Comparison of ENCODE assay signal across 11 cellular contexts in genomic region chr2:202171246-202171833, GRCh38.
A peak's percentile ranks its signal among the peaks of the same experiment; 100 is the strongest.
DNase-seq lines count a peak whose midpoint lies in the region; ATAC-seq, FAIRE-seq and TF ChIP-seq lines count a peak whose summit lies in the region.
"Had no signal": no experiment of that assay in that cellular context is flagged by ENCODE, and none has a peak within 500 bp of the region (broad histone marks: within the 10 kb centered on the region; RNA-seq: fewer than 3 reads in every experiment).

No MANE protein-coding gene starts in this region.

- no peak overlapping the region for H2BK120ac ChIP-seq in H1 (replicated peaks; ENCODE audit: low read depth, low read length)

- H2BK20ac ChIP-seq in H1 (ENCODE audit: low read length) = no peak overlapping the region

- CTCF ChIA-PET in AG04449 (lab: Yijun Ruan, JAX) (interaction anchor here (0.6 to 3.7 kb wide), 16 partner anchors 8 to 375 kb away, joined by 3 to 30 read pairs (median 4); no protein-coding TSS in a partner anchor), H1 (lab: Charles Lee; ENCODE audit: partially characterized antibody) (interaction anchor here (0.5 to 4.3 kb wide), 14 partner anchors 11 to 524 kb away, joined by 3 to 22 read pairs (median 3); partner anchors contain the start of gene KIAA2012)

- peaks cover 5% of the 10 kb centered on the region; the same call in 1 of the 2 replicates for H3K23me2 ChIP-seq in H1 (ENCODE audit: low read depth, low read length)

- H3K79me2 ChIP-seq in Loucy (ENCODE audit: insufficient read depth, low read length) = no peaks in the 10 kb centered on the region
- H3K79me2 ChIP-seq in H1 (ENCODE audit: control insufficient read depth in 1 of 2, insufficient read depth in 2 of 2, low read length in 2 of 2) = no peaks in the 10 kb centered on the region

- H3K14ac ChIP-seq in H1 (ENCODE audit: insufficient read length) = no peak overlapping the region

- H3K4me1 ChIP-seq in Loucy (ENCODE audit: insufficient read depth, low read length, poor library complexity, severe bottlenecking) = no peaks in the 10 kb centered on the region
- H3K4me1 ChIP-seq in H1 (replicated peaks in 1 of 4; ENCODE audit: control insufficient read depth in 3 of 4, insufficient read depth in 4 of 4, low read length in 3 of 4) = peaks cover 0 to 7% (median 1%) of the 10 kb centered on the region in 4 experiments; a peak in 2 of 7 replicates

- H3K23ac ChIP-seq in H1 (ENCODE audit: insufficient read length) = no peak overlapping the region

- H3K27ac ChIP-seq in H1 (ENCODE audit: low read depth, low read length) (no peak overlapping the region), WERI-Rb-1 (no peak overlapping the region)
- H3K27ac ChIP-seq: pancreas, thyroid gland had no signal

- H2AK5ac ChIP-seq in H1 (ENCODE audit: low read depth, low read length) = no peak overlapping the region

- H3K27me3 ChIP-seq in Loucy (ENCODE audit: insufficient read depth, low read length, poor library complexity, severe bottlenecking) = no peaks in the 10 kb centered on the region
- peaks cover 2 to 19% (median 14%) of the 10 kb centered on the region in 4 experiments; a peak in 5 of 7 replicates for H3K27me3 ChIP-seq in H1 (replicated peaks in 1 of 4; ENCODE audit: control insufficient read depth in 3 of 4, extremely low read depth in 1 of 4, insufficient read depth in 3 of 4, low read length in 3 of 4)
- H3K27me3 ChIP-seq in WERI-Rb-1 (ENCODE audit: insufficient read depth, low read depth, severe bottlenecking) = no peaks in the 10 kb centered on the region
- H3K27me3 ChIP-seq: MG63, pancreas had no signal

- no peak overlapping the region for H2BK15ac ChIP-seq in H1 (ENCODE audit: low read length)

- FAIRE-seq in H1 (lab: Jason Lieb, UNC) = no peak
- FAIRE-seq: pancreas had no signal

- TF ChIP-seq RAD21 in H1 (IDR thresholded peaks at IDR 0.05 in 1 of 2, conservative IDR thresholded peaks at IDR 0.05 in 1 of 2; ENCODE audit: low read depth in 2 of 2, low read length in 2 of 2) = peak in 1 of 2 experiments; percentile 29; a peak in 1 of 4 replicates

- no peak overlapping the region for H4K5ac ChIP-seq in H1 (ENCODE audit: insufficient read length, low read depth, low read length)

- H2AFZ ChIP-seq in Loucy (ENCODE audit: low read length) (0 out of 2 replicates have a peak overlapping the region, but pooled peaks have one; percentile 16), H1 (ENCODE audit: low read length) (no peak overlapping the region)

- peak overlapping the region; percentile 29; the same call in 1 of the 2 replicates for H3K4me3 ChIP-seq in AG04449 (ENCODE audit: low read depth, low read length)
- no peak overlapping the region for H3K4me3 ChIP-seq in Loucy (ENCODE audit: low read length, poor library complexity, severe bottlenecking)
- peak overlapping the region in 2 of 4 experiments; percentile 4 to 52; a peak in 5 of 8 replicates for H3K4me3 ChIP-seq in H1 (ENCODE audit: extremely low read depth in 1 of 4, insufficient read depth in 2 of 4, low read depth in 3 of 4, low read length in 4 of 4)
- H3K4me3 ChIP-seq in WERI-Rb-1 (ENCODE audit: low read depth, low read length) = no peak overlapping the region
- H3K4me3 ChIP-seq: MG63, pancreas, thyroid gland had no signal

- no peaks in the 10 kb centered on the region for H3K9me3 Mint-ChIP-seq in naive B cell

- H3K4me2 ChIP-seq in Loucy (ENCODE audit: low read depth, low read length, poor library complexity, severe bottlenecking) = no peak overlapping the region
- H3K4me2 ChIP-seq in H1 (ENCODE audit: insufficient read depth in 1 of 2, low read depth in 2 of 2, low read length in 2 of 2) = peak overlapping the region; percentile 61 to 68

- H3K9me2 ChIP-seq in Loucy (replicated peaks; ENCODE audit: low read depth, low read length) = no peaks in the 10 kb centered on the region

- TF ChIP-seq EP300 in H1 (IDR thresholded peaks at IDR 0.05; ENCODE audit: borderline replicate concordance in 1 of 2, low read depth in 2 of 2, low read length in 2 of 2) = no peak

- no peak overlapping the region for H3K56ac ChIP-seq in H1 (replicated peaks; ENCODE audit: insufficient read length, low read depth, low read length)

- H4K8ac ChIP-seq in H1 (ENCODE audit: extremely low read depth, insufficient read depth, low read length) = no peak overlapping the region

- H3K18ac ChIP-seq in H1 (ENCODE audit: extremely low read depth, low read length) = no peak overlapping the region

- H3K9ac ChIP-seq in Loucy (ENCODE audit: low read depth, low read length, poor library complexity, severe bottlenecking) (no peak overlapping the region), H1 (replicated peaks in 1 of 4; ENCODE audit: extremely low read depth in 1 of 4, low read depth in 3 of 4, low read length in 3 of 4) (no peak overlapping the region)

- H2BK12ac ChIP-seq in H1 (ENCODE audit: low read depth, low read length) = no peak overlapping the region; the same call in 1 of the 2 replicates

- peaks cover 13 to 24% (median 19%) of the 10 kb centered on the region in 3 donors for H3K4me1 Mint-ChIP-seq in naive B cell

- no peaks in the 10 kb centered on the region for H3F3A ChIP-seq in Loucy (ENCODE audit: low read depth)

- TF ChIP-seq POLR2A in H1 (IDR thresholded peaks at IDR 0.05; ENCODE audit: control extremely low read depth in 1 of 2, low read depth in 2 of 2, low read length in 2 of 2) = no peak

- DNase-seq in AG04449 (ENCODE audit: low read depth, low spot score) (no peak), H1 (ENCODE audit: low read depth in 1 of 2, low spot score in 2 of 2) (peak in 1 of 2 experiments; percentile 62), naive B cell (no peak), NAMALWA (ENCODE audit: low spot score) (no peak), WERI-Rb-1 (no peak), NCI-H146 (lab: John Stamatoyannopoulos, UW) (no peak)
- DNase-seq: MG63 had no signal

- no peaks in the 10 kb centered on the region for H3K79me1 ChIP-seq in H1 (ENCODE audit: low read depth, low read length)

- 13% methylated on average over 32 of the region's 32 CpGs; no CpG with 5 or more reads in 1 of the 2 experiments for WGBS in H1 (ENCODE audit: extremely low coverage in 1 of 2, insufficient coverage in 1 of 2, insufficient read length in 1 of 2, insufficient replicate concordance in 2 of 2, low coverage in 1 of 2, low lambda C conversion rate in 2 of 2, missing lambda C conversion rate in 1 of 2), 2 experiments

- H3K4ac ChIP-seq in H1 (replicated peaks; ENCODE audit: insufficient read length, low read depth, low read length) = no peak overlapping the region

- TF ChIP-seq CTCF in AG04449 (IDR thresholded peaks at IDR 0.05; ENCODE audit: insufficient read depth, low read length, missing control alignments) (no peak), Loucy (conservative IDR thresholded peaks at IDR 0.05; ENCODE audit: low read length) (no peak), H1 (IDR thresholded peaks at IDR 0.05; ENCODE audit: control extremely low read depth in 1 of 3, insufficient read depth in 1 of 3, low read depth in 1 of 3, low read length in 3 of 3) (no peak), WERI-Rb-1 (IDR thresholded peaks at IDR 0.05; ENCODE audit: low read depth, low read length) (no peak)

- H4K20me1 ChIP-seq in Loucy (ENCODE audit: insufficient read depth, low read length, poor library complexity, severe bottlenecking) = no peaks in the 10 kb centered on the region
- no peaks in the 10 kb centered on the region for H4K20me1 ChIP-seq in H1 (replicated peaks in 1 of 2; ENCODE audit: control insufficient read depth in 1 of 2, insufficient read depth in 2 of 2, low read length in 2 of 2)

- H3K9me3 ChIP-seq in Loucy (ENCODE audit: insufficient read depth, low read depth, low read length) = no peaks in the 10 kb centered on the region
- no peaks in the 10 kb centered on the region for H3K9me3 ChIP-seq in H1 (ENCODE audit: insufficient read depth in 2 of 2, low read depth in 1 of 2, low read length in 1 of 2)
- H3K9me3 ChIP-seq in WERI-Rb-1 (ENCODE audit: severe bottlenecking) = no peaks in the 10 kb centered on the region
- H3K9me3 ChIP-seq: MG63, pancreas, thyroid gland had no signal

- no peak overlapping the region for H2BK5ac ChIP-seq in H1 (ENCODE audit: low read depth, low read length)

- POLR2A ChIA-PET in AG04449 (lab: Yijun Ruan, JAX) (interaction anchor here (1.5 kb wide), 1 partner anchor 135 kb away, joined by 4 read pairs; no protein-coding TSS in a partner anchor), H1 (lab: Charles Lee; ENCODE audit: partially characterized antibody) (interaction anchor here (1.0 kb wide), 1 partner anchor 222 kb away, joined by 3 read pairs; no protein-coding TSS in a partner anchor)

- peak in 1 of 2 donors; percentile 36 for ATAC-seq in naive B cell (ENCODE audit: low read depth in 2 of 2)
- no peak for ATAC-seq in HG03095 (IDR thresholded peaks at IDR 0.05; ENCODE audit: unreplicated experiment)
- ATAC-seq: pancreas had no signal

- no peaks in the 10 kb centered on the region for H3K36me3 Mint-ChIP-seq in naive B cell

- peaks cover 19 to 26% (median 23%) of the 10 kb centered on the region in 3 donors for H3K27me3 Mint-ChIP-seq in naive B cell

- H3K4me3 Mint-ChIP-seq in naive B cell = peak overlapping the region in 7 of 8 donors; percentile 35 to 70 (median 46)

- H4K91ac ChIP-seq in H1 (replicated peaks; ENCODE audit: insufficient read length, low read length) = no peak overlapping the region

- no peaks in the 10 kb centered on the region for H3K36me3 ChIP-seq in Loucy (ENCODE audit: insufficient read depth, low read length)
- no peaks in the 10 kb centered on the region for H3K36me3 ChIP-seq in H1 (ENCODE audit: control insufficient read depth in 2 of 4, insufficient read depth in 4 of 4, low read length in 3 of 4)
- H3K36me3 ChIP-seq in WERI-Rb-1 = no peaks in the 10 kb centered on the region
- H3K36me3 ChIP-seq: MG63, pancreas, thyroid gland had no signal

- peak overlapping the region in 1 of 6 donors; percentile 87 for H3K27ac Mint-ChIP-seq in naive B cell

TF ChIP-seq in H1, 55 proteins besides CTCF, POLR2A, EP300 and RAD21 (continues in another document):
- TF ChIP-seq CTBP2 (IDR thresholded peaks at IDR 0.05; ENCODE audit: borderline replicate concordance, insufficient read depth, insufficient read length, low read length) (no peak), HDAC6 (IDR thresholded peaks at IDR 0.05; ENCODE audit: low read depth, low read length) (no peak), MAFK (IDR thresholded peaks at IDR 0.05; ENCODE audit: low read depth, low read length) (no peak), SUZ12 (IDR thresholded peaks at IDR 0.05; ENCODE audit: low read length) (no peak), KDM5A (IDR thresholded peaks at IDR 0.05; ENCODE audit: low read length) (no peak), BRCA1 (IDR thresholded peaks at IDR 0.05; ENCODE audit: low read depth, low read length) (no peak), YY1 (IDR thresholded peaks at IDR 0.05; ENCODE audit: low read depth, low read length) (no peak; the same call in 1 of the 2 replicates), NANOG (IDR thresholded peaks at IDR 0.05; ENCODE audit: insufficient read depth, low read depth, low read length, poor library complexity, severe bottlenecking) (peak; percentile 39), KDM4A (IDR thresholded peaks at IDR 0.05; ENCODE audit: low read depth, low read length, severe bottlenecking) (peak; percentile 40), SIX5 (IDR thresholded peaks at IDR 0.05; ENCODE audit: low read depth, low read length) (no peak), ASH2L (IDR thresholded peaks at IDR 0.05; ENCODE audit: low read length) (no peak), BCL11A (IDR thresholded peaks at IDR 0.05; ENCODE audit: low read depth in 2 of 2, low read length in 2 of 2) (no peak)
